ENCODE assay signal across 9 cellular contexts in the genomic region with DNA sequence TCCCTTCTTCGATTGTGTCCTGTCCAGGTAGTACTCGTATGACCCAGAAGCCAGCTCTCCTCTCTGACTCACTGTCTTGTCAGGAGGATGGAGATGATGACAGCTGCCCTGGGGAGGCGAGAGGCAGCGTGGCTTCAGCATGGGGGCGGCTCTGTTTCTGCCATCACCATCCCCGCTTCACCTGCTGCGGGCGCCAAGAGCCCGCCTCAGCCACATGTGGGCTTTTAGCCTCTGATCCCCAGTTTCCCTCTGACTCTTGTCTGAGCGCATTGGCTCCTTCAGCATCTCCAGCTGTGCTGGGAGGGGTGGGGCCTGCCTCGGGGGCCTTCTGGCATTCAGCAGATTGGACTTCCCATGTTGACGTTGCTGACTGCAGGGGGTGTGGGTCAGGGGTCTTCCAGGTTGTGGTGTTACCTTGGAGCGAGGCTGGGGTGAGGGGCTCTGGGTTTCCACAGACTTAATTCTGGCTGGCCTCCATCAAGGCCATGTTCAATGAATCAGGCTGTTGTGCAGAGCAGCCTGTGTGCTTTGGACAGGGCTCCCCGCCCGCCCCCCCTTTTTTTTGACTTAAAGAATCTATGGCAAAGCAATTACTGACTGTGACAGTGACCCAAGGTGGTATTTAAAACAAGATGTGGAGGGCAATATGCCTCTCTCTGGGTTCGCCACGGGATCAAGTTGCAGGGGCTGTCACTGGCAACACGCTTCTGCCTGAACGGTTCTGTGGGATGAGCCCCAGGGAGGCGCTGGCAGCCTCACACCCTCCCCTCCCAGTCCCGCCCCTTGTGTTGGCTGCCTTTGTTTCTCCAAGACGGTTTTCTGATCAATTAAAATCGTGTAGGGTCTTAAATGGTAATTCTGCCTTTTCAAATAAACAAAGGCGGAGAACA.
DNase-seq lines count a peak whose midpoint lies in the region; ATAC-seq, FAIRE-seq and TF ChIP-seq lines count a peak whose summit lies in the region.
"Had no signal": no experiment of that assay in that cellular context is flagged by ENCODE, and none has a peak within 500 bp of the region (broad histone marks: within the 10 kb centered on the region; RNA-seq: fewer than 3 reads in every experiment).

No MANE protein-coding gene starts in this region.

- 85% methylated on average over 21 of the region's 24 CpGs for WGBS in HepG2 (ENCODE audit: low lambda C conversion rate)
- WGBS in right lobe of liver (ENCODE audit: insufficient coverage, low coverage, low lambda C conversion rate, missing lambda C conversion rate), result 90% methylated on average over 12 of the region's 24 CpGs

- H3K4me1 Mint-ChIP-seq in activated T-cell treated with anti-CD3 and anti-CD28 coated beads, Interleukin-2, amount 50 U/mL, for 24 hours (ENCODE audit: low read depth), result peaks cover 30% of the 10 kb centered on the region
- H3K4me1 Mint-ChIP-seq in nephron, result peaks cover 38% of the 10 kb centered on the region

- no peaks in the 10 kb centered on the region for H4K20me1 ChIP-seq in HepG2 (ENCODE audit: insufficient read depth, low read length)

- POLR2A ChIA-PET in HepG2 (lab: Yijun Ruan, JAX), result no interaction called here

- DNase-seq in HepG2 (ENCODE audit: low spot score) (no peak), right lobe of liver (no peak), vagina (ENCODE audit: extremely low spot score in 2 of 2) (no peak), HuH-7 (ENCODE audit: low spot score) (no peak), HAP-1 (ENCODE audit: low spot score in 2 of 2) (no peak)
- peak; percentile 59 for DNase-seq in activated T-cell treated with anti-CD3 and anti-CD28 coated beads, Interleukin-2, amount 50 U/mL, for 24 hours
- DNase-seq: Caco-2 had no signal

- no peak for TF ChIP-seq CTCF in HepG2 (CRISPR knock-in tag; IDR thresholded peaks at IDR 0.05)
- TF ChIP-seq CTCF in right lobe of liver (IDR thresholded peaks at IDR 0.05), result no peak
- TF ChIP-seq CTCF in nephron (IDR thresholded peaks at IDR 0.05; ENCODE audit: unreplicated experiment in 3 of 3), result no peak
- no peak for TF ChIP-seq CTCF in vagina (IDR thresholded peaks at IDR 0.05)

- H3K27ac Mint-ChIP-seq in activated T-cell treated with anti-CD3 and anti-CD28 coated beads, Interleukin-2, amount 50 U/mL, for 24 hours, result peak overlapping the region; percentile 50
- H3K27ac Mint-ChIP-seq in nephron, result peak overlapping the region in 2 of 3 experiments; percentile 79 to 93

- H3K27me3 Mint-ChIP-seq in activated T-cell treated with anti-CD3 and anti-CD28 coated beads, Interleukin-2, amount 50 U/mL, for 24 hours, result no peaks in the 10 kb centered on the region
- H3K27me3 Mint-ChIP-seq in nephron (ENCODE audit: low read depth), result peaks cover 24% of the 10 kb centered on the region

- no peak overlapping the region for H2AFZ ChIP-seq in HepG2 (ENCODE audit: low read length)

- H3K36me3 Mint-ChIP-seq in activated T-cell treated with anti-CD3 and anti-CD28 coated beads, Interleukin-2, amount 50 U/mL, for 24 hours (ENCODE audit: low read depth), result peaks cover 2% of the 10 kb centered on the region
- H3K36me3 Mint-ChIP-seq in nephron (ENCODE audit: low read depth), result no peaks in the 10 kb centered on the region

- intact Hi-C loops in HepG2 (cut with micrococcal nuclease; ENCODE audit: unreplicated experiment) (loop anchor here (10.0 kb wide), 1 partner anchor 232 kb away; the partner anchor contains the start of gene LDLRAD4), right lobe of liver (cut with DNase I) (no loop called here), vagina (cut with DNase I) (no loop called here)

- H3K36me3 ChIP-seq in HepG2 (replicated peaks in 1 of 2; ENCODE audit: control insufficient read depth in 1 of 2, insufficient read depth in 2 of 2, low read length in 2 of 2) (no peaks in the 10 kb centered on the region), right lobe of liver (no peaks in the 10 kb centered on the region), vagina (no peaks in the 10 kb centered on the region), HAP-1 (replicated peaks) (no peaks in the 10 kb centered on the region)

- H3K4me1 ChIP-seq in HepG2 (ENCODE audit: insufficient read depth, low read length) (peaks cover 48% of the 10 kb centered on the region), right lobe of liver (peaks cover 0 to 14% (median 6%) of the 10 kb centered on the region in 4 donors), vagina (peaks cover 22% of the 10 kb centered on the region), HAP-1 (no peaks in the 10 kb centered on the region)
- H3K4me1 ChIP-seq: Caco-2 had no signal

- CTCF ChIA-PET in HepG2 (lab: Yijun Ruan, JAX; ENCODE audit: low intra/inter-chr PET ratio, low total read pairs), result no interaction called here

- H3K9me3 Mint-ChIP-seq in activated T-cell treated with anti-CD3 and anti-CD28 coated beads, Interleukin-2, amount 50 U/mL, for 24 hours, result no peaks in the 10 kb centered on the region
- no peaks in the 10 kb centered on the region for H3K9me3 Mint-ChIP-seq in nephron

- TF ChIP-seq EP300 in HepG2 (IDR thresholded peaks at IDR 0.05; ENCODE audit: low read depth in 2 of 2, low read length in 2 of 2), result no peak
- no peak for TF ChIP-seq EP300 in HepG2 (CRISPR knock-in tag; IDR thresholded peaks at IDR 0.05; ENCODE audit: borderline replicate concordance)

- FAIRE-seq in HepG2 (lab: Jason Lieb, UNC), result no peak

- no peaks in the 10 kb centered on the region for H3K79me2 ChIP-seq in HepG2 (ENCODE audit: insufficient read depth, low read length)

- H3K9ac ChIP-seq in HepG2 (ENCODE audit: insufficient read depth, low read depth, low read length), result no peak overlapping the region

- no peak for TF ChIP-seq RAD21 in HepG2 (CRISPR knock-in tag; IDR thresholded peaks at IDR 0.05)

- in situ Hi-C loops in HepG2 (cut with HindIII; ENCODE audit: extremely low pct_ligation_motif_present, low pct_unique_long_range_greater_than_20kb), result no loop called here
- in situ Hi-C loops in HAP-1 (cut with MboI; ENCODE audit: low sequenced_read_pairs), result no loop called here

- no peaks in the 10 kb centered on the region for H3K9me3 ChIP-seq in HepG2 (ENCODE audit: low read length)
- no peaks in the 10 kb centered on the region for H3K9me3 ChIP-seq in right lobe of liver
- no peaks in the 10 kb centered on the region for H3K9me3 ChIP-seq in vagina
- no peaks in the 10 kb centered on the region for H3K9me3 ChIP-seq in HAP-1
- H3K9me3 ChIP-seq: Caco-2 had no signal

- ATAC-seq in HepG2 (no peak; the same call in 2 of the 3 replicates), right lobe of liver (no peak), HG02981 (IDR thresholded peaks at IDR 0.05; ENCODE audit: unreplicated experiment) (no peak)

- peak overlapping the region; percentile 33; the same call in 1 of the 2 replicates for H3K4me2 ChIP-seq in HepG2 (ENCODE audit: low read depth, low read length)

- no TSS peak for BruUV-seq in HepG2 (replicated peaks; lab: Mats Ljungman, UMichigan)

- no peak overlapping the region for H3K4me3 Mint-ChIP-seq in activated T-cell treated with anti-CD3 and anti-CD28 coated beads, Interleukin-2, amount 50 U/mL, for 24 hours
- peak overlapping the region in 2 of 3 experiments; percentile 24 to 31 for H3K4me3 Mint-ChIP-seq in nephron

- TF ChIP-seq POLR2A in HepG2 (IDR thresholded peaks at IDR 0.05; ENCODE audit: insufficient read depth in 1 of 2, low read depth in 2 of 2, low read length in 2 of 2) (no peak), right lobe of liver (IDR thresholded peaks at IDR 0.05) (no peak), vagina (IDR thresholded peaks at IDR 0.05) (no peak)

- H3K27ac ChIP-seq in HepG2 (ENCODE audit: extremely low read length, insufficient read depth, low read length) (no peak overlapping the region), right lobe of liver (no peak overlapping the region), vagina (peak overlapping the region; percentile 27)

- H3K4me3 ChIP-seq in HepG2 (replicated peaks in 1 of 3; ENCODE audit: insufficient read depth in 1 of 3, low read depth in 2 of 3, low read length in 3 of 3) (no peak overlapping the region), right lobe of liver (no peak overlapping the region), vagina (no peak overlapping the region), HAP-1 (no peak overlapping the region)

- no peaks in the 10 kb centered on the region for H3K27me3 ChIP-seq in HepG2 (ENCODE audit: control insufficient read depth in 1 of 2, insufficient read depth in 2 of 2, low read length in 2 of 2)
- no peaks in the 10 kb centered on the region for H3K27me3 ChIP-seq in right lobe of liver
- H3K27me3 ChIP-seq in vagina, result no peaks in the 10 kb centered on the region
- no peaks in the 10 kb centered on the region for H3K27me3 ChIP-seq in HAP-1 (ENCODE audit: low read depth)

TF ChIP-seq in HepG2, 621 proteins besides CTCF, POLR2A, EP300 and RAD21 (continues in another document):
- TF ChIP-seq ZNF574 (CRISPR knock-in tag; IDR thresholded peaks at IDR 0.05), result no peak
- TF ChIP-seq ZNF883 (CRISPR knock-in tag; IDR thresholded peaks at IDR 0.05; ENCODE audit: not compliant biosample characterization), result no peak
- 0 out of 2 replicates have a peak, but pooled peaks have one; percentile 49 for TF ChIP-seq ZKSCAN5 (CRISPR knock-in tag; IDR thresholded peaks at IDR 0.05)
- no peak for TF ChIP-seq MAFF (IDR thresholded peaks at IDR 0.05; ENCODE audit: low read depth, low read length)
- no peak for TF ChIP-seq ZNF557 (CRISPR knock-in tag; IDR thresholded peaks at IDR 0.05)
